ENCODE assay signal across 1 cellular context in genomic region chr3:8871306-8871705, GRCh38.
TF ChIP-seq lines count a peak whose summit lies in the region.

No MANE protein-coding gene starts in this region.

TF ChIP-seq in A549, 52 proteins besides CTCF, POLR2A, EP300 and RAD21 (continued from another document):
- TF ChIP-seq ZSCAN20 (CRISPR knock-in tag; IDR thresholded peaks at IDR 0.05): no peak
- TF ChIP-seq ATOH8 (CRISPR knock-in tag; IDR thresholded peaks at IDR 0.05; ENCODE audit: low read depth): no peak
- no peak for TF ChIP-seq HOXB13 (CRISPR knock-in tag; IDR thresholded peaks at IDR 0.05; ENCODE audit: low read depth)
- TF ChIP-seq HOXA7 (CRISPR knock-in tag; IDR thresholded peaks at IDR 0.05): no peak
- no peak for TF ChIP-seq ESRRA (IDR thresholded peaks at IDR 0.05; ENCODE audit: borderline replicate concordance, low read length)
- TF ChIP-seq FOSB (CRISPR knock-in tag; IDR thresholded peaks at IDR 0.05): no peak
- TF ChIP-seq TFCP2L1 (CRISPR knock-in tag; IDR thresholded peaks at IDR 0.05): no peak
- TF ChIP-seq, protein P1, sequence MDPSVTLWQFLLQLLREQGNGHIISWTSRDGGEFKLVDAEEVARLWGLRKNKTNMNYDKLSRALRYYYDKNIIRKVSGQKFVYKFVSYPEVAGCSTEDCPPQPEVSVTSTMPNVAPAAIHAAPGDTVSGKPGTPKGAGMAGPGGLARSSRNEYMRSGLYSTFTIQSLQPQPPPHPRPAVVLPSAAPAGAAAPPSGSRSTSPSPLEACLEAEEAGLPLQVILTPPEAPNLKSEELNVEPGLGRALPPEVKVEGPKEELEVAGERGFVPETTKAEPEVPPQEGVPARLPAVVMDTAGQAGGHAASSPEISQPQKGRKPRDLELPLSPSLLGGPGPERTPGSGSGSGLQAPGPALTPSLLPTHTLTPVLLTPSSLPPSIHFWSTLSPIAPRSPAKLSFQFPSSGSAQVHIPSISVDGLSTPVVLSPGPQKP (IDR thresholded peaks at IDR 0.05; ENCODE audit: low read depth, low read length): no peak
- TF ChIP-seq TP53 (CRISPR knock-in tag; IDR thresholded peaks at IDR 0.05): no peak
- TF ChIP-seq SMC3 (IDR thresholded peaks at IDR 0.05): no peak
- no peak for TF ChIP-seq MAZ (IDR thresholded peaks at IDR 0.05; ENCODE audit: borderline replicate concordance, low read depth, low read length)
TF ChIP-seq in A549: peak in this region for 0.
